ENCODE assay signal across 9 cellular contexts in genomic region chr17:55266051-55266957, GRCh38. TPM values are rescaled to one million over a fixed set of nuclear protein-coding genes. Genes with fewer than 3 reads are reported as not detected.
A peak's percentile ranks its signal among the peaks of the same experiment; 100 is the strongest.
DNase-seq lines count a peak whose midpoint lies in the region; ATAC-seq, FAIRE-seq and TF ChIP-seq lines count a peak whose summit lies in the region.
"Had no signal": no experiment of that assay in that cellular context is flagged by ENCODE, and none has a peak within 500 bp of the region (broad histone marks: within the 10 kb centered on the region; RNA-seq: fewer than 3 reads in every experiment).

No MANE protein-coding gene starts in this region.

- H3K79me2 ChIP-seq in endothelial cell of umbilical vein (ENCODE audit: control insufficient read depth, insufficient read depth, low read length): no peaks in the 10 kb centered on the region

- WGBS in aorta, 2 donors: 4 to 7% methylated on average over 25 of the region's 25 CpGs

- BruUV-seq in endothelial cell of umbilical vein (replicated peaks; lab: Mats Ljungman, UMichigan): no TSS peak

- ATAC-seq in Right ventricle myocardium inferior: peak; percentile 33
- no peak for ATAC-seq in naive B cell (ENCODE audit: low read depth in 2 of 2)
- peak; percentile 39 for ATAC-seq in aorta (ENCODE audit: low FRiP score)
- ATAC-seq in HG03097 (IDR thresholded peaks at IDR 0.05; ENCODE audit: low FRiP score, unreplicated experiment): no peak
- no peak for ATAC-seq in HG03460 (IDR thresholded peaks at IDR 0.05; ENCODE audit: unreplicated experiment)

- TF ChIP-seq POLR2A in endothelial cell of umbilical vein (IDR thresholded peaks at IDR 0.05; ENCODE audit: low read depth, low read length): no peak

- no peak overlapping the region for H3K9ac ChIP-seq in endothelial cell of umbilical vein (replicated peaks; ENCODE audit: extremely low read depth, insufficient read depth, low read length)

- peaks cover 11 to 22% (median 14%) of the 10 kb centered on the region in 3 donors for H3K4me1 Mint-ChIP-seq in naive B cell

- no peak for FAIRE-seq in endothelial cell of umbilical vein (lab: Jason Lieb, UNC)

- peaks cover 49 to 81% of the 10 kb centered on the region in 2 experiments for H3K27me3 ChIP-seq in endothelial cell of umbilical vein (ENCODE audit: control insufficient read depth in 2 of 2, insufficient read depth in 2 of 2, low read length in 2 of 2)
- no peaks in the 10 kb centered on the region for H3K27me3 ChIP-seq in aorta (ENCODE audit: control insufficient read depth in 1 of 2, insufficient read depth in 2 of 2, low read length in 1 of 2)
- H3K27me3 ChIP-seq in BE2C: peaks cover 10% of the 10 kb centered on the region

- no peak overlapping the region for H3K4me2 ChIP-seq in endothelial cell of umbilical vein (ENCODE audit: insufficient read depth, low read length)

- H3K9me3 Mint-ChIP-seq in naive B cell: peaks cover 0 to 11% (median 10%) of the 10 kb centered on the region in 7 donors

- no peak for DNase-seq in Right ventricle myocardium inferior (ENCODE audit: missing footprints)
- DNase-seq in cardiac septum (ENCODE audit: low spot score): no peak
- DNase-seq in endothelial cell of umbilical vein (ENCODE audit: low read depth, low spot score): no peak
- no peak for DNase-seq in naive B cell
- DNase-seq in aorta: no peak
- DNase-seq in BE2C: no peak
- DNase-seq: MV-4-11 had no signal

- H4K20me1 ChIP-seq in endothelial cell of umbilical vein (replicated peaks; ENCODE audit: control insufficient read depth, extremely low read depth, insufficient read depth, low read length): no peaks in the 10 kb centered on the region

- H2AFZ ChIP-seq in endothelial cell of umbilical vein (ENCODE audit: low read depth, low read length): no peak overlapping the region

- POLR2A ChIA-PET in endothelial cell of umbilical vein (lab: Charles Lee): no interaction called here

- no peaks in the 10 kb centered on the region for H3K9me1 ChIP-seq in endothelial cell of umbilical vein (replicated peaks; ENCODE audit: control insufficient read depth, extremely low read depth, insufficient read depth, low read length)

- no peak for TF ChIP-seq CTCF in endothelial cell of umbilical vein (IDR thresholded peaks at IDR 0.05; ENCODE audit: extremely low read depth in 1 of 2, insufficient read depth in 1 of 2, low read depth in 1 of 2, low read length in 2 of 2)
- TF ChIP-seq CTCF in BE2C (IDR thresholded peaks at IDR 0.05; ENCODE audit: low read depth, low read length): no peak

- H3K4me1 ChIP-seq in endothelial cell of umbilical vein (ENCODE audit: control insufficient read depth, extremely low read depth, insufficient read depth, low read length): peaks cover 2% of the 10 kb centered on the region
- H3K4me1 ChIP-seq in aorta (ENCODE audit: control insufficient read depth in 1 of 2, insufficient read depth in 2 of 2, low read length in 2 of 2): peaks cover 2 to 6% of the 10 kb centered on the region in 2 donors
- H3K4me1 ChIP-seq in BE2C: no peaks in the 10 kb centered on the region

- peak overlapping the region in 7 of 8 donors; percentile 32 to 80 (median 66) for H3K4me3 Mint-ChIP-seq in naive B cell

- peaks cover 0 to 4% of the 10 kb centered on the region in 2 donors for H3K36me3 Mint-ChIP-seq in naive B cell

- H3K36me3 ChIP-seq in endothelial cell of umbilical vein (ENCODE audit: control insufficient read depth in 2 of 2, extremely low read depth in 1 of 2, insufficient read depth in 2 of 2, low read length in 2 of 2): no peaks in the 10 kb centered on the region
- H3K36me3 ChIP-seq in aorta (ENCODE audit: control insufficient read depth in 1 of 2, insufficient read depth in 2 of 2, low read length in 1 of 2): no peaks in the 10 kb centered on the region
- H3K36me3 ChIP-seq in BE2C: no peaks in the 10 kb centered on the region

- H3K4me3 ChIP-seq in endothelial cell of umbilical vein (replicated peaks in 1 of 3; ENCODE audit: insufficient read depth in 1 of 3, low read depth in 1 of 3, low read length in 3 of 3) (no peak overlapping the region), aorta (ENCODE audit: low read length in 2 of 2) (peak overlapping the region; percentile 77 to 79), BE2C (ENCODE audit: low read depth, low read length) (no peak overlapping the region)

- peak overlapping the region in 1 of 6 donors; percentile 41 for H3K27ac Mint-ChIP-seq in naive B cell

- peaks cover 67 to 89% (median 70%) of the 10 kb centered on the region in 3 donors for H3K27me3 Mint-ChIP-seq in naive B cell

- CTCF ChIA-PET in endothelial cell of umbilical vein (lab: Charles Lee): interaction anchor here (0.6 to 1.2 kb wide), 3 partner anchors 79 to 1023 kb away, joined by 3 to 4 read pairs (median 3); no protein-coding TSS in a partner anchor

- no peak overlapping the region for H3K27ac ChIP-seq in endothelial cell of umbilical vein (ENCODE audit: insufficient read depth, low read depth, low read length)
- H3K27ac ChIP-seq in aorta (ENCODE audit: low read depth in 1 of 2, low read length in 2 of 2): peak overlapping the region in 1 of 2 donors; percentile 92

- H3K9me3 ChIP-seq in endothelial cell of umbilical vein (replicated peaks; ENCODE audit: control insufficient read depth, insufficient read depth, low read length) (no peaks in the 10 kb centered on the region), aorta (ENCODE audit: control insufficient read depth, low read length) (no peaks in the 10 kb centered on the region), BE2C (no peaks in the 10 kb centered on the region)

- dilution Hi-C loops in endothelial cell of umbilical vein (cut with MboI; ENCODE audit: extremely low pct_ligation_motif_present, low sequenced_read_pairs): no loop called here

- intact Hi-C loops in Right ventricle myocardium inferior (cut with DNase I): no loop called here
- intact Hi-C loops in cardiac septum (cut with DNase I): loop anchor here (10.0 kb wide), 1 partner anchor 78 kb away; no protein-coding TSS in a partner anchor
- intact Hi-C loops in endothelial cell of umbilical vein (cut with micrococcal nuclease): no loop called here
- intact Hi-C loops in aorta (cut with DNase I): no loop called here

TF ChIP-seq in endothelial cell of umbilical vein, 7 proteins besides CTCF, POLR2A, EP300 and RAD21:
- TF ChIP-seq EZH2 (IDR thresholded peaks at IDR 0.05; ENCODE audit: borderline replicate concordance, low read depth, low read length, severe bottlenecking) (peak; percentile 10), POLR2AphosphoS5 (IDR thresholded peaks at IDR 0.05; ENCODE audit: insufficient read depth, low read depth, low read length) (no peak)
TF ChIP-seq in endothelial cell of umbilical vein: peak in this region for 1.

RNA-seq across cellular contexts. Expression of gene HLF, which starts 1.5 kb away (rescaled TPM):
- total RNA-seq in Right ventricle myocardium inferior (35.7 TPM), cardiac septum (9.8 TPM), endothelial cell of umbilical vein (not detected in 2 replicates), aorta (10 to 100 TPM in 1 of 2 donors, 1 to 10 TPM in 1; 5.8 to 12.4 TPM)
- polyA plus RNA-seq in endothelial cell of umbilical vein (not detected in 2 replicates), naive B cell (ENCODE audit: low read depth in 6 of 6) (not detected), aorta (10 to 100 TPM in 1 of 2 donors, 1 to 10 TPM in 1; 2.0 to 11.8 TPM)
- polyA plus RNA-seq in endothelial cell of umbilical vein (2011; cell fraction: cytosol; rRNA removed): not detected in 2 replicates
- polyA plus RNA-seq in endothelial cell of umbilical vein (2011; cell fraction: nucleus; rRNA removed): not detected in 2 replicates
- polyA plus RNA-seq in endothelial cell of umbilical vein (2012): not detected in 2 replicates
- not detected in 2 replicates for polyA minus RNA-seq in endothelial cell of umbilical vein
- 0.72 TPM for polyA minus RNA-seq in endothelial cell of umbilical vein (2011; cell fraction: cytosol; rRNA and poly(A)+ RNA removed)
- not detected in 2 replicates for polyA minus RNA-seq in endothelial cell of umbilical vein (2011; cell fraction: nucleus; rRNA and poly(A)+ RNA removed)
- 4.1 TPM for polyA plus RNA-seq in BE2C (2012; ENCODE audit: insufficient read depth, insufficient read length, low read depth)

Comparison
In these comparisons a context has a peak if more than half of its experiments do, and no peak if none do; other contexts are left out.
1. ATAC-seq: peak in Right ventricle myocardium inferior (single experiment) and aorta (single experiment); none in naive B cell (0 of 2), HG03097 (single experiment) and HG03460 (single experiment).
2. H3K4me3 ChIP-seq: peak in aorta (2 of 2); none in endothelial cell of umbilical vein (0 of 3) and BE2C (single experiment).